Comparison of ENCODE assay signal across 20 cellular contexts in genomic region chr10:123294886-123295285, GRCh38.
"Had no signal": no experiment of that assay in that cellular context is flagged by ENCODE, and none has a peak within 500 bp of the region (broad histone marks: within the 10 kb centered on the region; RNA-seq: fewer than 3 reads in every experiment).

No MANE protein-coding gene starts in this region.

- H3K4me1 ChIP-seq: esophagus muscularis mucosa, foreskin keratinocyte, gastroesophageal sphincter, heart left ventricle, left lung, lower lobe of right lung had no signal

- H3K79me2 ChIP-seq: hepatocyte had no signal

- H2AFZ ChIP-seq: hepatocyte had no signal

- H3K27ac ChIP-seq: coronary artery, dorsolateral prefrontal cortex, esophagus muscularis mucosa, foreskin keratinocyte, gastroesophageal sphincter, heart left ventricle, hepatocyte, left lung, lower lobe of right lung had no signal

- ATAC-seq: foreskin keratinocyte, gastroesophageal sphincter, left lung, left ventricle myocardium superior, lower lobe of right lung, mucosa of descending colon had no signal

- H3K36me3 ChIP-seq: esophagus muscularis mucosa, gastroesophageal sphincter, heart left ventricle, left lung, lower lobe of right lung had no signal

- DNase-seq: dermis blood vessel endothelial cell; dorsolateral prefrontal cortex; effector CD4-positive, alpha-beta T cell; effector memory CD4-positive, alpha-beta T cell; foreskin keratinocyte; heart left ventricle; hypothalamus; immature natural killer cell; islet precursor cell; kidney; kidney glomerular epithelial cell; left lung; left ventricle myocardium superior; lower lobe of right lung; mesenchymal stem cell; mucosa of descending colon had no signal

- H3K4me3 ChIP-seq: coronary artery, dorsolateral prefrontal cortex, esophagus muscularis mucosa, gastroesophageal sphincter, heart left ventricle, hepatocyte, left lung, lower lobe of right lung, mucosa of descending colon had no signal

- H3K4me2 ChIP-seq: hepatocyte had no signal

- H3K27me3 ChIP-seq: dorsolateral prefrontal cortex, esophagus muscularis mucosa, foreskin keratinocyte, gastroesophageal sphincter, heart left ventricle, hepatocyte, left lung had no signal

- H3K9me3 ChIP-seq: left lung, lower lobe of right lung, mucosa of descending colon had no signal
